In the genomic region with DNA sequence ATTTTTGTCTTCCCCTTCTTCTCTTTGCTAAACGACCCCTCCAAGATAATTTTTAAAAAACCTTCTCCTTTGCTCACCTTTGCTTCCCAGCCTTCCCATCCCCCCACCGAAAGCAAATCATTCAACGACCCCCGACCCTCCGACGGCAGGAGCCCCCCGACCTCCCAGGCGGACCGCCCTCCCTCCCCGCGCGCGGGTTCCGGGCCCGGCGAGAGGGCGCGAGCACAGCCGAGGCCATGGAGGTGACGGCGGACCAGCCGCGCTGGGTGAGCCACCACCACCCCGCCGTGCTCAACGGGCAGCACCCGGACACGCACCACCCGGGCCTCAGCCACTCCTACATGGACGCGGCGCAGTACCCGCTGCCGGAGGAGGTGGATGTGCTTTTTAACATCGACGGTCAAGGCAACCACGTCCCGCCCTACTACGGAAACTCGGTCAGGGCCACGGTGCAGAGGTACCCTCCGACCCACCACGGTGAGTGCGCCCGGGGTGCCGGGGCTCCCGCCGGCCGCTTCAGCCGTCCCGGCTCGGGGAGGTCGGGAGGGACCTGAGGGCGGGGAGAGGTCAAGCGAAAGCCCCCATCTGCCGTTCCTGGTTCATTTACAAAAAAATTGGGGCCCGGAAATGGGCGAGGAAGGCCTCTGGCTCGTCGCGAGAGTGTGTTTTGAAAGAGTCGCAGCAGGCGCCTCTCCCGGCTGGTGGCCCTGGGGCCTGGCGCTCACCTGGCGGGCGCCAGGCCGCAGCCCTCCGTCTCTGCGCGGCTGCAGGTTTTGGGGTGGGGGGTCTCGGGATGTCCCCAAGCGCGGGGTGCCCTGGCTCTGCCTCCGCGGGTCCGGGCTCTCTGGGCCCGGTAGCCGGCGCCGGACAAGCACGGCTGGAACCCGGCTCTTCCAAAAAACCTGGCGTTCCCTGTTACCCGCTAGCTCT, we compare ENCODE assay signal across 9 cellular contexts. TPM values are rescaled to one million over a fixed set of nuclear protein-coding genes. Genes with fewer than 3 reads are reported as not detected.
DNase-seq lines count a peak whose midpoint lies in the region; ATAC-seq and TF ChIP-seq lines count a peak whose summit lies in the region.
"Had no signal": no experiment of that assay in that cellular context is flagged by ENCODE, and none has a peak within 500 bp of the region (broad histone marks: within the 10 kb centered on the region; RNA-seq: fewer than 3 reads in every experiment).

No MANE protein-coding gene starts in this region.

- peaks cover 28 to 74% (median 50%) of the 10 kb centered on the region in 4 donors for H3K4me1 Mint-ChIP-seq in CD4-positive, alpha-beta memory T cell
- H3K4me1 Mint-ChIP-seq in endodermal cell, result peaks cover 56% of the 10 kb centered on the region
- peaks cover 75% of the 10 kb centered on the region for H3K4me1 Mint-ChIP-seq in nephron progenitor cell

- peak overlapping the region; percentile 83 for H3K27ac ChIP-seq in CD4-positive, alpha-beta memory T cell (ENCODE audit: low read depth, low read length)
- H3K27ac ChIP-seq in endodermal cell (ENCODE audit: low read depth, low read length) (no peak overlapping the region), OCI-LY7 (ENCODE audit: low read depth, low read length, poor library complexity, severe bottlenecking) (no peak overlapping the region)
- H3K27ac ChIP-seq: KMS-11 had no signal

- TF ChIP-seq CTCF in endodermal cell (conservative IDR thresholded peaks at IDR 0.05) (no peak), nephron progenitor cell (IDR thresholded peaks at IDR 0.05) (no peak), OCI-LY7 (conservative IDR thresholded peaks at IDR 0.05; ENCODE audit: low read length) (no peak)

- peak overlapping the region; percentile 94 to 100 (median 98) for H3K4me3 Mint-ChIP-seq in CD4-positive, alpha-beta memory T cell
- peak overlapping the region; percentile 86 for H3K4me3 Mint-ChIP-seq in endodermal cell
- H3K4me3 Mint-ChIP-seq in nephron progenitor cell, result peak overlapping the region; percentile 85

- H3K9ac ChIP-seq in NT2/D1 (ENCODE audit: insufficient read length, low read depth), result peak overlapping the region; percentile 82
- peak overlapping the region; percentile 57 for H3K9ac ChIP-seq in endodermal cell (ENCODE audit: extremely low read depth, low read length, poor library complexity, severe bottlenecking)
- H3K9ac ChIP-seq: KMS-11 had no signal

- BruUV-seq in OCI-LY7 (replicated peaks; lab: Mats Ljungman, UMichigan), result no TSS peak

- POLR2A ChIA-PET in CD4-positive, alpha-beta memory T cell (lab: Charles Lee; ENCODE audit: partially characterized antibody), result interaction anchor here (0.6 to 8.5 kb wide), 9 partner anchors 11 to 963 kb away, joined by 3 to 145 read pairs (median 8); no protein-coding TSS in a partner anchor
- POLR2A ChIA-PET in OCI-LY7 (lab: Charles Lee), result no interaction called here

- ATAC-seq in HG02763 (IDR thresholded peaks at IDR 0.05; ENCODE audit: unreplicated experiment), result no peak
- no peak for ATAC-seq in HG03520 (IDR thresholded peaks at IDR 0.05; ENCODE audit: unreplicated experiment)

- no peak overlapping the region for H2AFZ ChIP-seq in OCI-LY7 (ENCODE audit: low read length)

- peaks cover 18% of the 10 kb centered on the region for H3K27me3 ChIP-seq in CD4-positive, alpha-beta memory T cell (ENCODE audit: insufficient read depth, low read length)
- H3K27me3 ChIP-seq in NT2/D1 (ENCODE audit: insufficient read depth, insufficient read length) (peaks cover 22% of the 10 kb centered on the region), endodermal cell (ENCODE audit: control insufficient read depth, insufficient read depth, low read length, poor library complexity, severe bottlenecking) (peaks cover 68% of the 10 kb centered on the region)

- DNase-seq in CD4-positive, alpha-beta memory T cell, result peak in 4 of 5 donors; percentile 47 to 56 (median 51)
- DNase-seq in NT2/D1 (ENCODE audit: low read depth, low spot score) (no peak), endodermal cell (peak; percentile 77), nephron progenitor cell (peak; percentile 41), NCI-H2171 (lab: John Stamatoyannopoulos, UW) (no peak), OCI-LY7 (ENCODE audit: low spot score) (no peak)

- H3K4me2 ChIP-seq in OCI-LY7 (ENCODE audit: low read length), result no peak overlapping the region

- H3K9me3 Mint-ChIP-seq in CD4-positive, alpha-beta memory T cell, result peaks cover 0 to 19% (median 0%) of the 10 kb centered on the region in 8 donors
- no peaks in the 10 kb centered on the region for H3K9me3 Mint-ChIP-seq in endodermal cell
- H3K9me3 Mint-ChIP-seq in nephron progenitor cell, result no peaks in the 10 kb centered on the region

- H3K9me3 ChIP-seq in CD4-positive, alpha-beta memory T cell (ENCODE audit: control insufficient read depth in 1 of 2, low read length in 2 of 2), result no peaks in the 10 kb centered on the region
- H3K9me3 ChIP-seq in NT2/D1 (ENCODE audit: insufficient read depth, low read length) (no peaks in the 10 kb centered on the region), endodermal cell (ENCODE audit: control insufficient read depth, low read length) (no peaks in the 10 kb centered on the region), OCI-LY7 (ENCODE audit: low read length) (no peaks in the 10 kb centered on the region)

- H3K4me1 ChIP-seq in CD4-positive, alpha-beta memory T cell (ENCODE audit: insufficient read depth, low read length), result peaks cover 59% of the 10 kb centered on the region
- H3K4me1 ChIP-seq in NT2/D1 (ENCODE audit: insufficient read depth, insufficient read length), result no peaks in the 10 kb centered on the region
- peaks cover 19% of the 10 kb centered on the region for H3K4me1 ChIP-seq in endodermal cell (ENCODE audit: control insufficient read depth, insufficient read depth, low read length)
- H3K4me1 ChIP-seq in OCI-LY7 (ENCODE audit: insufficient read depth, low read length, poor library complexity, severe bottlenecking), result peaks cover 17% of the 10 kb centered on the region

- no peaks in the 10 kb centered on the region for H3K9me2 ChIP-seq in OCI-LY7 (ENCODE audit: insufficient read depth, low read length)

- intact Hi-C loops in CD4-positive, alpha-beta memory T cell (cut with micrococcal nuclease), result loop anchor here (2.0 kb wide), 5 partner anchors 81 to 1153 kb away; no protein-coding TSS in a partner anchor
- intact Hi-C loops in OCI-LY7 (cut with micrococcal nuclease; ENCODE audit: unreplicated experiment), result loop anchor here (10.0 kb wide), 1 partner anchor 1149 kb away; no protein-coding TSS in a partner anchor

- peaks cover 33 to 67% of the 10 kb centered on the region in 2 donors for H3K36me3 Mint-ChIP-seq in CD4-positive, alpha-beta memory T cell
- H3K36me3 Mint-ChIP-seq in endodermal cell (ENCODE audit: low read depth) (peaks cover 46% of the 10 kb centered on the region), nephron progenitor cell (ENCODE audit: low read depth) (no peaks in the 10 kb centered on the region)

- H3K27ac Mint-ChIP-seq in CD4-positive, alpha-beta memory T cell, result peak overlapping the region; percentile 93 to 99 (median 94)
- H3K27ac Mint-ChIP-seq in endodermal cell (peak overlapping the region; percentile 48), nephron progenitor cell (no peak overlapping the region)

- no peaks in the 10 kb centered on the region for H4K20me1 ChIP-seq in OCI-LY7 (ENCODE audit: insufficient read depth, low read length)

- peaks cover 12 to 20% of the 10 kb centered on the region in 2 donors for H3K27me3 Mint-ChIP-seq in CD4-positive, alpha-beta memory T cell
- H3K27me3 Mint-ChIP-seq in endodermal cell (ENCODE audit: insufficient read depth) (peaks cover 78% of the 10 kb centered on the region), nephron progenitor cell (ENCODE audit: low read depth, poor library complexity) (peaks cover 94% of the 10 kb centered on the region)

- CTCF ChIA-PET in CD4-positive, alpha-beta memory T cell (lab: Charles Lee; ENCODE audit: partially characterized antibody), result interaction anchor here (1.5 to 2.0 kb wide), 3 partner anchors 16 to 373 kb away, joined by 3 to 9 read pairs (median 4); no protein-coding TSS in a partner anchor
- CTCF ChIA-PET in OCI-LY7 (lab: Charles Lee; ENCODE audit: unreplicated experiment), result no interaction called here

- peak overlapping the region; percentile 88 to 94 for H3K4me3 ChIP-seq in CD4-positive, alpha-beta memory T cell (ENCODE audit: low read length in 2 of 2)
- H3K4me3 ChIP-seq in NT2/D1 (ENCODE audit: insufficient read length, low read depth) (peak overlapping the region; percentile 59), endodermal cell (ENCODE audit: low read length) (peak overlapping the region; percentile 97), OCI-LY7 (ENCODE audit: low read depth, low read length, poor library complexity, severe bottlenecking) (no peak overlapping the region)

- H3K79me2 ChIP-seq in OCI-LY7 (ENCODE audit: insufficient read depth, low read depth, low read length), result no peaks in the 10 kb centered on the region

- H3K36me3 ChIP-seq in CD4-positive, alpha-beta memory T cell (ENCODE audit: insufficient read depth, low read length), result peaks cover 11% of the 10 kb centered on the region
- peaks cover 17% of the 10 kb centered on the region for H3K36me3 ChIP-seq in NT2/D1 (ENCODE audit: insufficient read depth, insufficient read length, low read length)
- H3K36me3 ChIP-seq in endodermal cell (ENCODE audit: control insufficient read depth, insufficient read depth, low read length), result peaks cover 21% of the 10 kb centered on the region
- no peaks in the 10 kb centered on the region for H3K36me3 ChIP-seq in OCI-LY7 (ENCODE audit: insufficient read depth, low read length)

- WGBS in endodermal cell (ENCODE audit: insufficient coverage in 1 of 2, insufficient read length in 1 of 2), 2 experiments, result 1 to 2% methylated on average over 31 to 85 of the region's 85 CpGs

RNA-seq across cellular contexts. Expression of a gene that starts 1.2 kb away (rescaled TPM):
- total RNA-seq in CD4-positive, alpha-beta memory T cell, result 10 to 100 TPM; 61.9 to 63.8 TPM
- polyA plus RNA-seq in CD4-positive, alpha-beta memory T cell, result 10 to 100 TPM; 64.8 to 79.7 TPM
- total RNA-seq in endodermal cell, result 100 to 1,000 TPM in 1 of 2 donors, 10 to 100 TPM in 1; 51.3 to 103 TPM
- polyA plus RNA-seq in endodermal cell (2013, experiment 1 of 2), result 6.0 TPM
- polyA plus RNA-seq in endodermal cell (2013, experiment 2 of 2), result 6.7 TPM
- total RNA-seq in OCI-LY7 (2014; rRNA removed; shearing (Covaris generic)), result not detected in 2 replicates
- not detected in 2 replicates for total RNA-seq in OCI-LY7 (2022)

Comparison
In these comparisons a context has a peak if more than half of its experiments do, and no peak if none do; other contexts are left out.
1. DNase-seq: peak in CD4-positive, alpha-beta memory T cell (4 of 5), endodermal cell (single experiment) and nephron progenitor cell (single experiment); none in NT2/D1 (single experiment), NCI-H2171 (single experiment) and OCI-LY7 (single experiment).
2. RNA of a gene that starts 1.2 kb away (total RNA-seq): 51.3 to 103 TPM in endodermal cell and 61.9 to 63.8 TPM in CD4-positive, alpha-beta memory T cell; not detected in OCI-LY7; every median in the first group is over 10 times any median in the second.
3. Peak in every context shown above with its lines, with median percentiles within 50 percentile points of each other: H3K4me3 Mint-ChIP-seq.